Comparison of ENCODE assay signal across 20 cellular contexts in the genomic region with DNA sequence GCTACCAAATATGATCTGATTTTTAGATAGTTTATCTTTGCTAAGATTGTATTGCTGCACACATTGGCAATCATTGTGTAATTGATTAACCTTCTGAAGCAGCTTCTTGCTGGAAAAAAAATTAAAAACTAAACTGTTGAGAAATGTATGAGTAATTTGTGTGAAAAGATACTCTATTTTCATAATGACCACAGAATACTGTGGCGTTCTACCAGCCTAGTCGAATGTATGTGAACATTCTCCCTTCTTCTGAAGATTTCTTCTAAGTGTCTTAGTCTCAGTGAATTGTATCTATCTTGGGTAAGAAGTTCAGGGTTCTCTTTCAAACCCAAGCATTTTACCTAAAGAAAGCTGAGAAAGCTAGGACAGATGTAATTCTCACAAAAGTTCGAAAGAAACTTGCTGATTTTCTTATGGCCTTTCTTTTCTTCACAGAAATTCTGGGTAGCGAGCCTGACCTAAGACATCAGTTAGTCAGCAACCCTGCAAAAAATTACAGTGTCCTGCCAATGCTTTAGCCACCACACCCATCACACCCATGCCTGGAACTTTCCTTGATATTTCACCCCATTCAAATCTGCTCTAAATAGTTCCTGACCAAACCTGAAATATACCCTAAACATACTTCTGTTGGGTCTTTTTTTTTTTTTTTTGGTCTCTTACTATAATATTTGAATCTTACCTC. TPM values are rescaled to one million over a fixed set of nuclear protein-coding genes. Genes with fewer than 3 reads are reported as not detected.
DNase-seq lines count a peak whose midpoint lies in the region; ATAC-seq and TF ChIP-seq lines count a peak whose summit lies in the region.
"Had no signal": no experiment of that assay in that cellular context is flagged by ENCODE, and none has a peak within 500 bp of the region (broad histone marks: within the 10 kb centered on the region; RNA-seq: fewer than 3 reads in every experiment).

No MANE protein-coding gene starts in this region.

- BruUV-seq in Caco-2 (replicated peaks; lab: Mats Ljungman, UMichigan): no TSS peak

- intact Hi-C loops in left lung (cut with DNase I) (no loop called here), Caco-2 (cut with micrococcal nuclease; ENCODE audit: unreplicated experiment) (no loop called here)

- POLR2A ChIA-PET in Caco-2 (lab: Charles Lee) (no interaction called here), T-cell (lab: Charles Lee) (interaction anchor here in 1 of 2 donors (0.6 kb wide), 1 partner anchor 730 kb away, joined by 3 read pairs; no protein-coding TSS in a partner anchor)

- H3K9me3 Mint-ChIP-seq in Caco-2 (ENCODE audit: unreplicated experiment) (no peaks in the 10 kb centered on the region), T-cell (no peaks in the 10 kb centered on the region)
- H3K9me3 Mint-ChIP-seq: CD14-positive monocyte, immature natural killer cell, memory B cell, nephron progenitor cell had no signal

- no peak for TF ChIP-seq CTCF in cardiac fibroblast (IDR thresholded peaks at IDR 0.05; ENCODE audit: low read depth, low read length)
- no peak for TF ChIP-seq CTCF in left lung (IDR thresholded peaks at IDR 0.05)
- TF ChIP-seq CTCF in Caco-2 (IDR thresholded peaks at IDR 0.05; ENCODE audit: insufficient read depth in 1 of 2, low read depth in 1 of 2, low read length in 1 of 2, severe bottlenecking in 1 of 2, unreplicated experiment in 1 of 2): no peak

- H3K36me3 ChIP-seq in left lung (no peaks in the 10 kb centered on the region), Caco-2 (ENCODE audit: control insufficient read depth, insufficient read depth, low read length) (no peaks in the 10 kb centered on the region)
- H3K36me3 ChIP-seq: adrenal gland had no signal

- H3K36me3 Mint-ChIP-seq in Caco-2 (ENCODE audit: insufficient read depth, unreplicated experiment) (no peaks in the 10 kb centered on the region), T-cell (peaks cover 3% of the 10 kb centered on the region)
- H3K36me3 Mint-ChIP-seq: CD14-positive monocyte, immature natural killer cell had no signal

- H3K4me1 ChIP-seq in left lung (peaks cover 0 to 12% of the 10 kb centered on the region in 2 donors), Caco-2 (no peaks in the 10 kb centered on the region)
- H3K4me1 ChIP-seq: adrenal gland, psoas muscle had no signal

- H3K27ac Mint-ChIP-seq in Caco-2 (ENCODE audit: unreplicated experiment) (no peak overlapping the region), T-cell (no peak overlapping the region)
- H3K27ac Mint-ChIP-seq: CD14-positive monocyte, immature natural killer cell, memory B cell, nephron progenitor cell had no signal

- CTCF ChIA-PET in Caco-2 (lab: Charles Lee) (interaction anchor here (0.7 kb wide), 1 partner anchor 264 kb away, joined by 6 read pairs; no protein-coding TSS in a partner anchor), T-cell (lab: Charles Lee) (no interaction called here)

- no peak overlapping the region for H3K4me3 ChIP-seq in cardiac fibroblast (replicated peaks in 1 of 2; ENCODE audit: low read depth in 2 of 2, low read length in 2 of 2)
- H3K4me3 ChIP-seq in left lung: no peak overlapping the region
- no peak overlapping the region for H3K4me3 ChIP-seq in Caco-2 (ENCODE audit: low read depth, low read length)
- H3K4me3 ChIP-seq: adrenal gland, PC-9, psoas muscle had no signal

- H3K27me3 Mint-ChIP-seq in Caco-2 (ENCODE audit: insufficient read depth, unreplicated experiment): no peaks in the 10 kb centered on the region
- H3K27me3 Mint-ChIP-seq in T-cell: no peaks in the 10 kb centered on the region
- H3K27me3 Mint-ChIP-seq: memory B cell had no signal

- H3K4me3 Mint-ChIP-seq in Caco-2 (ENCODE audit: unreplicated experiment) (no peak overlapping the region), T-cell (no peak overlapping the region)
- H3K4me3 Mint-ChIP-seq: CD14-positive monocyte, immature natural killer cell, memory B cell, nephron progenitor cell had no signal

- H3K4me1 Mint-ChIP-seq in Caco-2 (ENCODE audit: low read depth, unreplicated experiment) (no peaks in the 10 kb centered on the region), T-cell (peaks cover 3 to 11% (median 4%) of the 10 kb centered on the region in 3 donors)
- H3K4me1 Mint-ChIP-seq: immature natural killer cell, nephron progenitor cell had no signal

- ATAC-seq in left lung (peak; percentile 83), T-cell (replicated peaks in 1 of 4) (no peak), GM18517 (IDR thresholded peaks at IDR 0.05; ENCODE audit: unreplicated experiment) (no peak), GM18870 (IDR thresholded peaks at IDR 0.05; ENCODE audit: unreplicated experiment) (no peak)
- ATAC-seq: psoas muscle had no signal

- no peaks in the 10 kb centered on the region for H3K9me3 ChIP-seq in left lung
- no peaks in the 10 kb centered on the region for H3K9me3 ChIP-seq in Caco-2
- H3K9me3 ChIP-seq: adrenal gland, psoas muscle had no signal

- H3K27ac ChIP-seq in left lung: peak overlapping the region; percentile 7 to 63
- H3K27ac ChIP-seq: adrenal gland, PC-9, psoas muscle had no signal

- DNase-seq in GM03348 (ENCODE audit: low spot score) (peak; percentile 67), HS-27A (ENCODE audit: low read depth) (peak; percentile 36), cardiac fibroblast (ENCODE audit: low read depth in 2 of 2) (peak; percentile 57 to 81), left lung (no peak), Caco-2 (no peak), T-cell (no peak)
- DNase-seq: adrenal gland; DMS153; immature natural killer cell; KBM-7; nephron progenitor cell; psoas muscle; stimulated activated naive CD4-positive, alpha-beta T cell; trophoblast cell had no signal

- H3K27me3 ChIP-seq in left lung: no peaks in the 10 kb centered on the region
- H3K27me3 ChIP-seq in Caco-2 (replicated peaks; ENCODE audit: control insufficient read depth, insufficient read depth, low read length): no peaks in the 10 kb centered on the region; the same call in 1 of the 2 replicates
- H3K27me3 ChIP-seq: adrenal gland had no signal

RNA-seq across cellular contexts. Expression of gene C12orf71, which starts 27.1 kb away (rescaled TPM):
- total RNA-seq in left lung (not detected), Caco-2 (2022) (not detected in 2 replicates), T-cell (not detected)
- total RNA-seq: adrenal gland, glomerular endothelial cell, PC-9, psoas muscle had no signal

Comparison
In these comparisons a context has a peak if more than half of its experiments do, and no peak if none do; other contexts are left out.
1. DNase-seq: peak in GM03348 (single experiment), HS-27A (single experiment) and cardiac fibroblast (2 of 2); none in left lung (0 of 2), Caco-2 (0 of 2) and T-cell (0 of 34).